In genomic region chr15:48040166-48040817, GRCh38 we compare ENCODE assay signal across 13 cellular contexts.
DNase-seq lines count a peak whose midpoint lies in the region; TF ChIP-seq lines count a peak whose summit lies in the region.
"Had no signal": no experiment of that assay in that cellular context is flagged by ENCODE, and none has a peak within 500 bp of the region (broad histone marks: within the 10 kb centered on the region; RNA-seq: fewer than 3 reads in every experiment).

No MANE protein-coding gene starts in this region.

- DNase-seq in Daoy (ENCODE audit: low read depth) (peak; percentile 55), MM.1S (peak; percentile 31), brain microvascular endothelial cell (peak; percentile 31), myocyte (ENCODE audit: low read depth) (peak; percentile 83), prostate gland (ENCODE audit: low spot score) (no peak), mesothelial cell of epicardium (ENCODE audit: low spot score in 2 of 2, unreplicated experiment in 2 of 2) (no peak), activated gamma-delta T cell treated with Interleukin-2 at 50 U/mL for 16 hours (no peak), germinal center (ENCODE audit: low spot score) (no peak)
- DNase-seq: activated CD8-positive, alpha-beta memory T cell treated with anti-CD3 and anti-CD28 coated beads, Interleukin-2, amount 10 ng/mL, durations not matched to agents 7 days and 5 days; DND-41; spleen had no signal

- no peak overlapping the region for H3K4me3 Mint-ChIP-seq in mesothelial cell of epicardium
- H3K4me3 Mint-ChIP-seq: activated CD8-positive, alpha-beta memory T cell treated with anti-CD3 and anti-CD28 coated beads, Interleukin-2, amount 10 ng/mL, durations not matched to agents 7 days and 5 days; stimulated activated memory B cell treated with anti-CD40 and anti-IgM and Interleukin-4, amounts not matched to agents 10 μg/mL and 1 μg/mL and 100 μg/mL, for 72 hours had no signal

- no peak overlapping the region for H3K27ac ChIP-seq in MM.1S (ENCODE audit: low read length)
- no peak overlapping the region for H3K27ac ChIP-seq in brain microvascular endothelial cell
- H3K27ac ChIP-seq in prostate gland: no peak overlapping the region
- H3K27ac ChIP-seq: cardiac muscle cell, spleen had no signal

- H3K36me3 ChIP-seq in MM.1S (replicated peaks; ENCODE audit: insufficient read depth, low read length) (no peaks in the 10 kb centered on the region), brain microvascular endothelial cell (replicated peaks) (no peaks in the 10 kb centered on the region), prostate gland (no peaks in the 10 kb centered on the region)
- H3K36me3 ChIP-seq: cardiac muscle cell, spleen had no signal

- no peak overlapping the region for H3K9ac ChIP-seq in MM.1S (ENCODE audit: low read length)

- H3K27me3 Mint-ChIP-seq in mesothelial cell of epicardium (ENCODE audit: low read depth): peaks cover 2% of the 10 kb centered on the region
- H3K27me3 Mint-ChIP-seq: stimulated activated memory B cell treated with anti-CD40 and anti-IgM and Interleukin-4, amounts not matched to agents 10 μg/mL and 1 μg/mL and 100 μg/mL, for 72 hours had no signal

- H3F3A ChIP-seq in MM.1S (ENCODE audit: insufficient read depth, low read length): no peaks in the 10 kb centered on the region

- in situ Hi-C loops in brain microvascular endothelial cell (cut with HindIII; ENCODE audit: low pct_ligation_motif_present, low sequenced_read_pairs): no loop called here

- no peak for TF ChIP-seq CTCF in MM.1S (IDR thresholded peaks at IDR 0.05; ENCODE audit: low read length)
- no peak for TF ChIP-seq CTCF in brain microvascular endothelial cell (IDR thresholded peaks at IDR 0.05; ENCODE audit: low read depth, low read length, missing control alignments)
- TF ChIP-seq CTCF in prostate gland (IDR thresholded peaks at IDR 0.05): no peak
- TF ChIP-seq CTCF in mesothelial cell of epicardium (IDR thresholded peaks at IDR 0.05; ENCODE audit: unreplicated experiment): no peak

- H3K27me3 ChIP-seq in MM.1S (replicated peaks; ENCODE audit: insufficient read depth, low read length) (no peaks in the 10 kb centered on the region), brain microvascular endothelial cell (replicated peaks) (no peaks in the 10 kb centered on the region), prostate gland (replicated peaks; ENCODE audit: insufficient read depth) (no peaks in the 10 kb centered on the region)
- H3K27me3 ChIP-seq: cardiac muscle cell had no signal

- H2AFZ ChIP-seq in MM.1S (ENCODE audit: low read length): no peak overlapping the region

- H3K9me3 ChIP-seq in MM.1S (replicated peaks; ENCODE audit: insufficient read depth, low read length): no peaks in the 10 kb centered on the region
- no peaks in the 10 kb centered on the region for H3K9me3 ChIP-seq in prostate gland

- H3K4me2 ChIP-seq in MM.1S (ENCODE audit: low read depth, low read length): no peak overlapping the region

- H4K20me1 ChIP-seq in MM.1S (ENCODE audit: insufficient read depth, low read length): no peaks in the 10 kb centered on the region

- intact Hi-C loops in prostate gland (cut with DNase I): no loop called here

- H3K4me1 ChIP-seq in MM.1S (ENCODE audit: low read length): no peaks in the 10 kb centered on the region
- no peaks in the 10 kb centered on the region for H3K4me1 ChIP-seq in prostate gland (replicated peaks)
- H3K4me1 ChIP-seq: spleen had no signal

- no peaks in the 10 kb centered on the region for H3K36me3 Mint-ChIP-seq in mesothelial cell of epicardium
- H3K36me3 Mint-ChIP-seq: activated CD8-positive, alpha-beta memory T cell treated with anti-CD3 and anti-CD28 coated beads, Interleukin-2, amount 10 ng/mL, durations not matched to agents 7 days and 5 days; stimulated activated memory B cell treated with anti-CD40 and anti-IgM and Interleukin-4, amounts not matched to agents 10 μg/mL and 1 μg/mL and 100 μg/mL, for 72 hours had no signal

- H3K4me3 ChIP-seq in MM.1S (ENCODE audit: low read length): no peak overlapping the region
- no peak overlapping the region for H3K4me3 ChIP-seq in brain microvascular endothelial cell (ENCODE audit: low read depth, low read length)
- no peak overlapping the region for H3K4me3 ChIP-seq in prostate gland
- H3K4me3 ChIP-seq: cardiac muscle cell, spleen had no signal

- H3K9me3 Mint-ChIP-seq in mesothelial cell of epicardium: peaks cover 8% of the 10 kb centered on the region

- H3K27ac Mint-ChIP-seq in mesothelial cell of epicardium: no peak overlapping the region
- H3K27ac Mint-ChIP-seq: activated CD8-positive, alpha-beta memory T cell treated with anti-CD3 and anti-CD28 coated beads, Interleukin-2, amount 10 ng/mL, durations not matched to agents 7 days and 5 days; stimulated activated memory B cell treated with anti-CD40 and anti-IgM and Interleukin-4, amounts not matched to agents 10 μg/mL and 1 μg/mL and 100 μg/mL, for 72 hours had no signal

- H3K79me2 ChIP-seq in MM.1S (ENCODE audit: low read length): no peaks in the 10 kb centered on the region

- no peak for TF ChIP-seq POLR2A in prostate gland (IDR thresholded peaks at IDR 0.05)

- WGBS in prostate gland: 50% methylated on average over 6 of the region's 6 CpGs

- peaks cover 3% of the 10 kb centered on the region for H3K4me1 Mint-ChIP-seq in mesothelial cell of epicardium
- H3K4me1 Mint-ChIP-seq: activated CD8-positive, alpha-beta memory T cell treated with anti-CD3 and anti-CD28 coated beads, Interleukin-2, amount 10 ng/mL, durations not matched to agents 7 days and 5 days; stimulated activated memory B cell treated with anti-CD40 and anti-IgM and Interleukin-4, amounts not matched to agents 10 μg/mL and 1 μg/mL and 100 μg/mL, for 72 hours had no signal

- H3K9me2 ChIP-seq in MM.1S (replicated peaks; ENCODE audit: insufficient read depth, low read length): no peaks in the 10 kb centered on the region

Comparison
In these comparisons a context has a peak if more than half of its experiments do, and no peak if none do; other contexts are left out.
1. DNase-seq: peak in Daoy (single experiment), MM.1S (single experiment), brain microvascular endothelial cell (single experiment) and myocyte (single experiment); none in prostate gland (single experiment), mesothelial cell of epicardium (0 of 2), activated gamma-delta T cell treated with Interleukin-2 at 50 U/mL for 16 hours (single experiment) and germinal center (single experiment).